ENCODE assay signal across 19 cellular contexts in genomic region chr2:177573120-177573519, GRCh38.
DNase-seq lines count a peak whose midpoint lies in the region; ATAC-seq and TF ChIP-seq lines count a peak whose summit lies in the region.
"Had no signal": no experiment of that assay in that cellular context is flagged by ENCODE, and none has a peak within 500 bp of the region (broad histone marks: within the 10 kb centered on the region; RNA-seq: fewer than 3 reads in every experiment).

No MANE protein-coding gene starts in this region.

- no peak overlapping the region for H3K27ac Mint-ChIP-seq in MCF 10A (ENCODE audit: low read depth, unreplicated experiment)
- H3K27ac Mint-ChIP-seq: activated naive CD8-positive, alpha-beta T cell treated with anti-CD3 and anti-CD28 coated beads, Interleukin-2, amount 10 ng/mL, durations not matched to agents 7 days and 5 days; activated T-cell treated with anti-CD3 and anti-CD28 coated beads, Interleukin-2, amount 50 U/mL, for 72 hours; CD8-positive, alpha-beta T cell had no signal

- POLR2A ChIA-PET in MCF 10A (lab: Yijun Ruan, JAX), result no interaction called here

- no peaks in the 10 kb centered on the region for H3K36me3 ChIP-seq in breast epithelium
- H3K36me3 ChIP-seq: upper lobe of left lung had no signal

- intact Hi-C loops in MCF 10A (cut with micrococcal nuclease) (no loop called here), breast epithelium (cut with DNase I; ENCODE audit: low total_unique reads) (no loop called here)

- no TSS peak for BruUV-seq in MCF 10A (replicated peaks; lab: Mats Ljungman, UMichigan)

- no peaks in the 10 kb centered on the region for H3K36me3 Mint-ChIP-seq in MCF 10A (ENCODE audit: insufficient read depth, unreplicated experiment)
- H3K36me3 Mint-ChIP-seq: activated naive CD8-positive, alpha-beta T cell treated with anti-CD3 and anti-CD28 coated beads, Interleukin-2, amount 10 ng/mL, durations not matched to agents 7 days and 5 days; CD8-positive, alpha-beta T cell had no signal

- H3K4me1 ChIP-seq in breast epithelium, result no peaks in the 10 kb centered on the region
- H3K4me1 ChIP-seq: upper lobe of left lung had no signal

- no peak overlapping the region for H3K4me3 ChIP-seq in breast epithelium
- no peak overlapping the region for H3K4me3 ChIP-seq in fibroblast of the aortic adventitia (ENCODE audit: low read depth, low read length)
- H3K4me3 ChIP-seq: upper lobe of left lung had no signal

- H3K4me3 Mint-ChIP-seq in MCF 10A (ENCODE audit: unreplicated experiment), result no peak overlapping the region
- H3K4me3 Mint-ChIP-seq: activated naive CD8-positive, alpha-beta T cell treated with anti-CD3 and anti-CD28 coated beads, Interleukin-2, amount 10 ng/mL, durations not matched to agents 7 days and 5 days; activated T-cell treated with anti-CD3 and anti-CD28 coated beads, Interleukin-2, amount 50 U/mL, for 72 hours; CD8-positive, alpha-beta T cell; central memory CD8-positive, alpha-beta T cell had no signal

- no peaks in the 10 kb centered on the region for H3K4me1 Mint-ChIP-seq in MCF 10A (ENCODE audit: insufficient read depth, unreplicated experiment)
- H3K4me1 Mint-ChIP-seq: central memory CD8-positive, alpha-beta T cell had no signal

- H3K27me3 Mint-ChIP-seq in MCF 10A (ENCODE audit: insufficient read depth, unreplicated experiment), result no peaks in the 10 kb centered on the region
- H3K27me3 Mint-ChIP-seq: central memory CD8-positive, alpha-beta T cell had no signal

- no peaks in the 10 kb centered on the region for H3K9me3 ChIP-seq in breast epithelium
- H3K9me3 ChIP-seq: upper lobe of left lung had no signal

- no peaks in the 10 kb centered on the region for H3K27me3 ChIP-seq in breast epithelium
- H3K27me3 ChIP-seq: upper lobe of left lung had no signal

- H3K9me3 Mint-ChIP-seq in MCF 10A (ENCODE audit: unreplicated experiment), result no peaks in the 10 kb centered on the region
- H3K9me3 Mint-ChIP-seq: activated naive CD8-positive, alpha-beta T cell treated with anti-CD3 and anti-CD28 coated beads, Interleukin-2, amount 10 ng/mL, durations not matched to agents 7 days and 5 days; activated T-cell treated with anti-CD3 and anti-CD28 coated beads, Interleukin-2, amount 50 U/mL, for 72 hours; CD8-positive, alpha-beta T cell; central memory CD8-positive, alpha-beta T cell had no signal

- TF ChIP-seq CTCF in MCF 10A (IDR thresholded peaks at IDR 0.05; ENCODE audit: unreplicated experiment) (no peak), breast epithelium (IDR thresholded peaks at IDR 0.05) (no peak), fibroblast of the aortic adventitia (IDR thresholded peaks at IDR 0.05; ENCODE audit: insufficient read depth, low read length) (no peak)

- DNase-seq in MCF 10A (ENCODE audit: unreplicated experiment) (peak; percentile 9), breast epithelium (ENCODE audit: low spot score in 2 of 2) (no peak), RPMI7951 (ENCODE audit: low read depth) (peak; percentile 13), fibroblast of the aortic adventitia (ENCODE audit: low read depth) (peak; percentile 34), T-helper 2 cell (no peak)
- DNase-seq: activated CD4-positive, alpha-beta T cell treated with anti-CD3 and anti-CD28 coated beads, Interleukin-2, amount 50 U/mL, for 4 hours; activated naive CD8-positive, alpha-beta T cell treated with anti-CD3 and anti-CD28 coated beads, Interleukin-2, amount 10 ng/mL, durations not matched to agents 7 days and 5 days; activated T-cell treated with anti-CD3 and anti-CD28 coated beads, Interleukin-2, amount 50 U/mL, for 72 hours; CD8-positive, alpha-beta T cell; GOT3; NCI-H748 treated with DMSO at 0.1 percent for 48 hours; stimulated activated naive CD8-positive, alpha-beta T cell treated with anti-CD3 and anti-CD28 coated beads, Interleukin-15, Interleukin-2, amounts not matched to agents 100 U/mL and 50 U/mL, for 24 hours; SW 1271; upper lobe of left lung had no signal

- no peak overlapping the region for H3K27ac ChIP-seq in breast epithelium
- H3K27ac ChIP-seq: upper lobe of left lung had no signal

- TF ChIP-seq POLR2A in breast epithelium (IDR thresholded peaks at IDR 0.05), result no peak

- ATAC-seq in activated CD4-positive, CD25-positive, alpha-beta regulatory T cell treated with anti-CD3 and anti-CD28 coated beads, Interleukin-2, amount 50 U/mL, for 24 hours, result no peak
- no peak for ATAC-seq in GM18502 (IDR thresholded peaks at IDR 0.05; ENCODE audit: poor library complexity, unreplicated experiment)
- no peak for ATAC-seq in GM21528 (IDR thresholded peaks at IDR 0.05; ENCODE audit: low FRiP score, unreplicated experiment)
- ATAC-seq: activated T-cell treated with anti-CD3 and anti-CD28 coated beads, Interleukin-2, amount 50 U/mL, for 72 hours; CD8-positive, alpha-beta T cell; Panc1; stimulated activated naive CD8-positive, alpha-beta T cell treated with anti-CD3 and anti-CD28 coated beads, Interleukin-15, Interleukin-2, amounts not matched to agents 100 U/mL and 50 U/mL, for 24 hours had no signal

- CTCF ChIA-PET in MCF 10A (lab: Yijun Ruan, JAX), result no interaction called here

Comparison
In these comparisons a context has a peak if more than half of its experiments do, and no peak if none do; other contexts are left out.
1. DNase-seq: peak in MCF 10A (single experiment), RPMI7951 (single experiment) and fibroblast of the aortic adventitia (single experiment); none in breast epithelium (0 of 2) and T-helper 2 cell (0 of 5).